Comparison of ENCODE assay signal across 14 cellular contexts in genomic region chr6:106315765-106316375, GRCh38. TPM values are rescaled to one million over a fixed set of nuclear protein-coding genes. Genes with fewer than 3 reads are reported as not detected.
DNase-seq lines count a peak whose midpoint lies in the region; ATAC-seq and TF ChIP-seq lines count a peak whose summit lies in the region.
"Had no signal": no experiment of that assay in that cellular context is flagged by ENCODE, and none has a peak within 500 bp of the region (broad histone marks: within the 10 kb centered on the region; RNA-seq: fewer than 3 reads in every experiment).

No MANE protein-coding gene starts in this region.

- ATAC-seq in stimulated activated effector memory CD8-positive, alpha-beta T cell treated with anti-CD3 and anti-CD28 coated beads, Interleukin-12 subunit alpha, Interleukin-12 subunit beta, amount 100 ng/mL, for 72 hours, result peak; percentile 74
- ATAC-seq in HG03460 (IDR thresholded peaks at IDR 0.05; ENCODE audit: unreplicated experiment), result no peak
- ATAC-seq: gastrocnemius medialis, lower lobe of right lung had no signal

- no peak for TF ChIP-seq POLR2A in breast epithelium (IDR thresholded peaks at IDR 0.05)

- no peaks in the 10 kb centered on the region for H3K27me3 Mint-ChIP-seq in MCF 10A (ENCODE audit: insufficient read depth, unreplicated experiment)
- H3K27me3 Mint-ChIP-seq: central memory CD8-positive, alpha-beta T cell had no signal

- no peaks in the 10 kb centered on the region for H3K9me3 Mint-ChIP-seq in MCF 10A (ENCODE audit: unreplicated experiment)
- no peaks in the 10 kb centered on the region for H3K9me3 Mint-ChIP-seq in stimulated activated effector memory CD8-positive, alpha-beta T cell treated with anti-CD3 and anti-CD28 coated beads, Interleukin-12 subunit alpha, Interleukin-12 subunit beta, amount 100 ng/mL, for 72 hours
- H3K9me3 Mint-ChIP-seq: central memory CD8-positive, alpha-beta T cell had no signal

- H3K4ac ChIP-seq in mesenchymal stem cell (ENCODE audit: low read depth in 1 of 2, low read length in 2 of 2), result no peak overlapping the region

- no peak overlapping the region for H3K9ac ChIP-seq in mesenchymal stem cell (ENCODE audit: low read length)

- H3K4me1 ChIP-seq in breast epithelium (no peaks in the 10 kb centered on the region), mesenchymal stem cell (ENCODE audit: control insufficient read depth, insufficient read depth, low read depth, low read length) (peaks cover 1% of the 10 kb centered on the region)

- H4K8ac ChIP-seq in mesenchymal stem cell (ENCODE audit: low read length), result no peak overlapping the region

- H3K14ac ChIP-seq in mesenchymal stem cell (ENCODE audit: low read length in 2 of 2), result no peak overlapping the region

- no peak overlapping the region for H2BK12ac ChIP-seq in mesenchymal stem cell (ENCODE audit: low read length in 2 of 2)

- H3K36me3 Mint-ChIP-seq in MCF 10A (ENCODE audit: insufficient read depth, unreplicated experiment), result peaks cover 28% of the 10 kb centered on the region
- H3K36me3 Mint-ChIP-seq in stimulated activated effector memory CD8-positive, alpha-beta T cell treated with anti-CD3 and anti-CD28 coated beads, Interleukin-12 subunit alpha, Interleukin-12 subunit beta, amount 100 ng/mL, for 72 hours, result peaks cover 46% of the 10 kb centered on the region

- 82% methylated on average over 5 of the region's 6 CpGs for WGBS in mesenchymal stem cell

- peaks cover 56% of the 10 kb centered on the region for H3K4me1 Mint-ChIP-seq in MCF 10A (ENCODE audit: insufficient read depth, unreplicated experiment)
- peaks cover 56% of the 10 kb centered on the region for H3K4me1 Mint-ChIP-seq in stimulated activated effector memory CD8-positive, alpha-beta T cell treated with anti-CD3 and anti-CD28 coated beads, Interleukin-12 subunit alpha, Interleukin-12 subunit beta, amount 100 ng/mL, for 72 hours

- intact Hi-C loops in MCF 10A (cut with micrococcal nuclease), result no loop called here
- intact Hi-C loops in breast epithelium (cut with DNase I; ENCODE audit: low total_unique reads), result no loop called here

- peak overlapping the region; percentile 1 for H3K27ac Mint-ChIP-seq in MCF 10A (ENCODE audit: low read depth, unreplicated experiment)
- peak overlapping the region; percentile 6 for H3K27ac Mint-ChIP-seq in stimulated activated effector memory CD8-positive, alpha-beta T cell treated with anti-CD3 and anti-CD28 coated beads, Interleukin-12 subunit alpha, Interleukin-12 subunit beta, amount 100 ng/mL, for 72 hours

- H3K18ac ChIP-seq in mesenchymal stem cell (ENCODE audit: low read depth in 1 of 2, low read length in 2 of 2), result no peak overlapping the region

- H2BK120ac ChIP-seq in mesenchymal stem cell (ENCODE audit: low read depth, low read length), result no peak overlapping the region

- H2AFZ ChIP-seq in mesenchymal stem cell (ENCODE audit: low read depth, low read length), result no peak overlapping the region

- no peak overlapping the region for H2BK15ac ChIP-seq in mesenchymal stem cell (ENCODE audit: low read depth, poor library complexity, severe bottlenecking)

- peaks cover 17% of the 10 kb centered on the region for H3K79me1 ChIP-seq in mesenchymal stem cell (replicated peaks; ENCODE audit: low read length, poor library complexity, severe bottlenecking)

- TF ChIP-seq CTCF in MCF 10A (IDR thresholded peaks at IDR 0.05; ENCODE audit: unreplicated experiment) (no peak), breast epithelium (IDR thresholded peaks at IDR 0.05) (no peak), VCaP (conservative IDR thresholded peaks at IDR 0.05) (no peak)

- peak; percentile 46 for DNase-seq in MCF 10A (ENCODE audit: unreplicated experiment)
- DNase-seq in breast epithelium (ENCODE audit: low spot score in 2 of 2), result no peak
- peak; percentile 6 for DNase-seq in NCI-H187 treated with DMSO at 0.1 percent for 48 hours (lab: John Stamatoyannopoulos, UW)
- DNase-seq in stimulated activated effector memory CD8-positive, alpha-beta T cell treated with anti-CD3 and anti-CD28 coated beads, Interleukin-12 subunit alpha, Interleukin-12 subunit beta, amount 100 ng/mL, for 72 hours (ENCODE audit: low spot score in 2 of 2), result no peak
- no peak for DNase-seq in substantia nigra (lab: John Stamatoyannopoulos, UW)
- DNase-seq in mesenchymal stem cell, result no peak
- DNase-seq: activated CD8-positive, alpha-beta memory T cell treated with anti-CD3 and anti-CD28 coated beads, Interleukin-2, amount 50 U/mL, for 4 hours; gastrocnemius medialis; lower lobe of right lung; NCI-H446 treated with DMSO at 0.1 percent for 48 hours; ovary had no signal

- H2BK5ac ChIP-seq in mesenchymal stem cell (ENCODE audit: low read depth, low read length, poor library complexity, severe bottlenecking), result no peak overlapping the region

- no peaks in the 10 kb centered on the region for H3K36me3 ChIP-seq in breast epithelium
- H3K36me3 ChIP-seq in mesenchymal stem cell (ENCODE audit: control insufficient read depth in 1 of 2, insufficient read depth in 2 of 2, low read depth in 1 of 2, low read length in 2 of 2), result peaks cover 3 to 41% of the 10 kb centered on the region in 2 experiments
- H3K36me3 ChIP-seq: ovary had no signal

- no peak overlapping the region for H4K91ac ChIP-seq in mesenchymal stem cell (ENCODE audit: low read length)

- H3K9me3 ChIP-seq in breast epithelium (no peaks in the 10 kb centered on the region), mesenchymal stem cell (ENCODE audit: control insufficient read depth, low read length) (no peaks in the 10 kb centered on the region)
- H3K9me3 ChIP-seq: gastrocnemius medialis, lower lobe of right lung, ovary had no signal

- no peak overlapping the region for H3K23ac ChIP-seq in mesenchymal stem cell (ENCODE audit: low read length in 2 of 2)

- no peak overlapping the region for H3K4me3 Mint-ChIP-seq in MCF 10A (ENCODE audit: unreplicated experiment)
- H3K4me3 Mint-ChIP-seq in stimulated activated effector memory CD8-positive, alpha-beta T cell treated with anti-CD3 and anti-CD28 coated beads, Interleukin-12 subunit alpha, Interleukin-12 subunit beta, amount 100 ng/mL, for 72 hours, result peak overlapping the region; percentile 29
- H3K4me3 Mint-ChIP-seq: central memory CD8-positive, alpha-beta T cell had no signal

- no peak overlapping the region for H2AK5ac ChIP-seq in mesenchymal stem cell (ENCODE audit: low read length, severe bottlenecking)

- CTCF ChIA-PET in MCF 10A (lab: Yijun Ruan, JAX), result interaction anchor here (0.5 to 1.2 kb wide), 3 partner anchors 10 to 894 kb away, joined by 3 read pairs; partner anchors contain the start of gene ATG5

- no TSS peak for BruUV-seq in MCF 10A (replicated peaks; lab: Mats Ljungman, UMichigan)

- POLR2A ChIA-PET in MCF 10A (lab: Yijun Ruan, JAX), result interaction anchor here (0.7 to 3.1 kb wide), 4 partner anchors 9 to 45 kb away, joined by 3 to 19 read pairs (median 3); partner anchors contain the start of genes ATG5 and CRYBG1

- H3K27me3 ChIP-seq in breast epithelium (no peaks in the 10 kb centered on the region), mesenchymal stem cell (ENCODE audit: control insufficient read depth in 1 of 2, insufficient read depth in 1 of 2, low read length in 2 of 2) (no peaks in the 10 kb centered on the region)
- H3K27me3 ChIP-seq: gastrocnemius medialis, ovary had no signal

- no peak overlapping the region for H3K4me2 ChIP-seq in mesenchymal stem cell (ENCODE audit: low read length, poor library complexity, severe bottlenecking)

- H3K4me3 ChIP-seq in breast epithelium (no peak overlapping the region), mesenchymal stem cell (ENCODE audit: insufficient read depth in 1 of 2, low read depth in 1 of 2, low read length in 2 of 2) (no peak overlapping the region)
- H3K4me3 ChIP-seq: gastrocnemius medialis, lower lobe of right lung, ovary had no signal

- H3K27ac ChIP-seq in breast epithelium (no peak overlapping the region), VCaP (peak overlapping the region; percentile 12; the same call in 1 of the 2 replicates), substantia nigra (ENCODE audit: low read depth, low read length, poor library complexity, severe bottlenecking) (no peak overlapping the region), mesenchymal stem cell (ENCODE audit: low read length, poor library complexity, severe bottlenecking) (no peak overlapping the region)
- H3K27ac ChIP-seq: gastrocnemius medialis, lower lobe of right lung, ovary had no signal

RNA-seq across cellular contexts. Expression of gene ATG5, which starts 9.7 kb away (rescaled TPM):
- 26.4 and 33.3 TPM in 2 replicates for total RNA-seq in MCF 10A (2022)
- total RNA-seq in breast epithelium, result 10 to 100 TPM; 35.8 to 51.1 (median 45.9) TPM
- polyA plus RNA-seq in mesenchymal stem cell (2013, experiment 1 of 2), result 16.8 TPM
- 18.5 TPM for polyA plus RNA-seq in mesenchymal stem cell (2013, experiment 2 of 2)

RNA-seq across cellular contexts. Expression of gene CRYBG1, which starts 44.6 kb away (rescaled TPM):
- total RNA-seq in MCF 10A (2022), result 36.5 and 45.3 TPM in 2 replicates
- 100 to 1,000 TPM in 1 of 3 donors, 10 to 100 TPM in 2; 30.9 to 142 (median 38.3) TPM for total RNA-seq in breast epithelium
- polyA plus RNA-seq in mesenchymal stem cell (2013, experiment 1 of 2), result 3.3 TPM
- 3.4 TPM for polyA plus RNA-seq in mesenchymal stem cell (2013, experiment 2 of 2)

Comparison
In these comparisons a context has a peak if more than half of its experiments do, and no peak if none do; other contexts are left out.
1. DNase-seq: peak in MCF 10A (single experiment) and NCI-H187 treated with DMSO at 0.1 percent for 48 hours (single experiment); none in breast epithelium (0 of 2), stimulated activated effector memory CD8-positive, alpha-beta T cell treated with anti-CD3 and anti-CD28 coated beads, Interleukin-12 subunit alpha, Interleukin-12 subunit beta, amount 100 ng/mL, for 72 hours (0 of 2), substantia nigra (0 of 49) and mesenchymal stem cell (single experiment).